9 cellular contexts compared by ENCODE assay signal in genomic region chr2:106885981-106886915, GRCh38. TPM values are rescaled to one million over a fixed set of nuclear protein-coding genes. Genes with fewer than 3 reads are reported as not detected.
DNase-seq lines count a peak whose midpoint lies in the region; ATAC-seq and TF ChIP-seq lines count a peak whose summit lies in the region.
"Had no signal": no experiment of that assay in that cellular context is flagged by ENCODE, and none has a peak within 500 bp of the region (broad histone marks: within the 10 kb centered on the region; RNA-seq: fewer than 3 reads in every experiment).

Gene ST6GAL2, minus strand, starts transcription at chr2:106886167. Its CDS starts 42,190 bp downstream, at chr2:106843977.

- H3K27me3 ChIP-seq in left lung (peaks cover 36 to 63% of the 10 kb centered on the region in 2 donors), transverse colon (peaks cover 52% of the 10 kb centered on the region)

- in situ Hi-C loops in transverse colon (cut with MboI; ENCODE audit: low pct_ligation_motif_present in 1 of 4, low pct_unique_long_range_greater_than_20kb in 1 of 4, low sequenced_read_pairs in 3 of 4): no loop called here

- no peaks in the 10 kb centered on the region for H3K36me3 ChIP-seq in left lung
- no peaks in the 10 kb centered on the region for H3K36me3 ChIP-seq in transverse colon

- peak within 1 kb of the TSS; percentile 36 to 46 for H3K4me3 ChIP-seq in cardiac fibroblast (replicated peaks in 1 of 2; ENCODE audit: low read depth in 2 of 2, low read length in 2 of 2)
- peak within 1 kb of the TSS; percentile 35 to 36 for H3K4me3 ChIP-seq in left lung
- peak within 1 kb of the TSS; percentile 5 to 50 (median 41) for H3K4me3 ChIP-seq in transverse colon

- H3K9me3 ChIP-seq in left lung (no peaks in the 10 kb centered on the region), transverse colon (no peaks in the 10 kb centered on the region)

- H3K4me1 ChIP-seq in left lung: peaks cover 0 to 11% of the 10 kb centered on the region in 2 donors
- peaks cover 0 to 18% (median 7%) of the 10 kb centered on the region in 4 donors for H3K4me1 ChIP-seq in transverse colon

- peak; percentile 48 for ATAC-seq in left lung

- H3K27ac ChIP-seq in left lung: no peak within 1 kb of the TSS
- H3K27ac ChIP-seq in transverse colon: peak within 1 kb of the TSS in 2 of 4 donors; percentile 15 to 39

- no peak for TF ChIP-seq POLR2A in transverse colon (IDR thresholded peaks at IDR 0.05)

- intact Hi-C loops in left lung (cut with DNase I): no loop called here
- intact Hi-C loops in transverse colon (cut with DNase I; ENCODE audit: low total_unique reads): no loop called here

- TF ChIP-seq CTCF in cardiac fibroblast (IDR thresholded peaks at IDR 0.05; ENCODE audit: low read depth, low read length): no peak
- TF ChIP-seq CTCF in left lung (IDR thresholded peaks at IDR 0.05): no peak
- no peak for TF ChIP-seq CTCF in transverse colon (IDR thresholded peaks at IDR 0.05)

- DNase-seq in NCI-H82 (lab: John Stamatoyannopoulos, UW) (peak; percentile 25), NCI-H82 treated with DMSO at 0.1 percent for 48 hours (lab: John Stamatoyannopoulos, UW; ENCODE audit: unreplicated experiment) (no peak), cardiac fibroblast (ENCODE audit: low read depth in 2 of 2) (peak in 1 of 2 donors; percentile 26), left lung (peak in 1 of 2 donors; percentile 74), transverse colon (no peak), pons (ENCODE audit: low spot score) (no peak), SIG-M5 treated with dmso at 0.1 percent for 504 hours (lab: John Stamatoyannopoulos, UW; ENCODE audit: unreplicated experiment) (no peak), Kasumi-1 (lab: John Stamatoyannopoulos, UW) (no peak)
- DNase-seq: DND-41 had no signal

- no peak for TF ChIP-seq EP300 in transverse colon (IDR thresholded peaks at IDR 0.05; ENCODE audit: low read depth)

- WGBS in transverse colon (ENCODE audit: low coverage in 1 of 2), 2 donors: 10% methylated on average over 69 of the region's 118 CpGs; no CpG with 5 or more reads in 1 of the 2 donors

RNA-seq across cellular contexts. Expression of gene ST6GAL2, which starts in this region (rescaled TPM):
- total RNA-seq in left lung (1 to 10 TPM in 1 of 2 donors, under 1 TPM in 1; 0.93 to 2.2 TPM), transverse colon (1 to 10 TPM in 1 of 4 donors, under 1 TPM in 3; 0.16 to 2.0 (median 0.51) TPM)
